In the genomic region with DNA sequence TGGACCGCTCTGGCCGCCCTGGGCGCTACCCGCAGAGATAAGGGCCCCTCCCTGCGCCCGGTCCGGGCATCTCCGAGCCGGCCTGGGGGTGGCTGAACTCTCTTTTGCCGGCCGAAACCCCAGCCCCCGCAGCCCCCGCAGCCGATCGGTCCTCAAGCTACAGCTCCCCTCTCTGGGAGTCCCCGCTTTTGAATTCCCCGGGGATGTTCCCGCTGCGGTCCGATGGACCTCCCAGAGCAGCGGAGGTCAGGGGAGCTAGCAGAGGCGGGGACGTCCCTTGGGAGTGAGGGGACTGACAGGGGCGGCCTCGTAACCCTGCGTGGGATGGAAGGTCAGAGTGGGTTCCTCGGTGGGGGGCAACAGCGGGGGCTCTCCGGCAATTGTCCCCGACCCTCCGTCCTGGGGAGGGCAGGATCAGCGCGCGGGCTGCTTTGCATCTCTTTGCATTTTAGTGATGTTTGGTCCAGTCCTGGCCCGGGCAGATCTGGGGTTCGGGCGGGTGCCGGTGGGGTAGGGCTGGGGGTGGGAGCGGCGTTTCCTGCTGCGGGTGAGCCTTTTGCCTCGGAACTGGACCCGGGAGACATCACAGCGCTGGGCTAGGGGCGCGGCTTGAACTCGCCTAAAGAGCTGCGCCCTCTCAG, we compare ENCODE assay signal across 8 cellular contexts. TPM values are rescaled to one million over a fixed set of nuclear protein-coding genes. Genes with fewer than 3 reads are reported as not detected.
DNase-seq lines count a peak whose midpoint lies in the region; ATAC-seq and TF ChIP-seq lines count a peak whose summit lies in the region.

A gene with protein sequence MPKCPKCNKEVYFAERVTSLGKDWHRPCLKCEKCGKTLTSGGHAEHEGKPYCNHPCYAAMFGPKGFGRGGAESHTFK (plus strand): TSS at position 554 of the 641 bp plus-strand sequence. CDS start 374 bp downstream, outside the sequence.

- no peak for DNase-seq in AG10803 (ENCODE audit: low read depth)
- no peak for DNase-seq in MG63
- DNase-seq in esophagus muscularis mucosa (ENCODE audit: extremely low spot score): no peak
- DNase-seq in nephron progenitor cell: no peak
- no peak for DNase-seq in DMS114 treated with DMSO at 0.1 percent for 48 hours (lab: John Stamatoyannopoulos, UW; ENCODE audit: unreplicated experiment)
- no peak for DNase-seq in stimulated activated CD8-positive, alpha-beta memory T cell treated with anti-CD3 and anti-CD28 coated beads, Interleukin-4, amount 100 ng/mL, for 48 hours
- DNase-seq in NCI-H146 (lab: John Stamatoyannopoulos, UW): no peak

- peaks cover 82 to 93% (median 92%) of the 10 kb centered on the region in 4 donors for H3K4me1 ChIP-seq in esophagus muscularis mucosa

- TF ChIP-seq POLR2A in esophagus muscularis mucosa (IDR thresholded peaks at IDR 0.05; ENCODE audit: low read depth): no peak

- H3K27ac ChIP-seq in esophagus muscularis mucosa (replicated peaks in 1 of 4): peak within 1 kb of the TSS; percentile 93 to 99 (median 96)

- H3K36me3 Mint-ChIP-seq in nephron progenitor cell (ENCODE audit: low read depth): no peaks in the 10 kb centered on the region

- no peak for ATAC-seq in GM21381 (IDR thresholded peaks at IDR 0.05; ENCODE audit: unreplicated experiment)

- H3K36me3 ChIP-seq in MG63 (no peaks in the 10 kb centered on the region), esophagus muscularis mucosa (peaks cover 0 to 8% (median 0%) of the 10 kb centered on the region in 4 donors)

- 10% methylated on average over 15 of the region's 48 CpGs for WGBS in esophagus muscularis mucosa

- no peaks in the 10 kb centered on the region for H3K9me3 ChIP-seq in MG63
- no peaks in the 10 kb centered on the region for H3K9me3 ChIP-seq in esophagus muscularis mucosa

- H3K4me3 ChIP-seq in AG10803 (ENCODE audit: low read length) (peak within 1 kb of the TSS; percentile 69), MG63 (peak within 1 kb of the TSS; percentile 26), esophagus muscularis mucosa (peak within 1 kb of the TSS; percentile 68 to 75 (median 72))

- H3K27ac Mint-ChIP-seq in nephron progenitor cell: no peak within 1 kb of the TSS

- intact Hi-C loops in esophagus muscularis mucosa (cut with DNase I): loop anchor here (5.0 kb wide), 1 partner anchor 39 kb away; no protein-coding TSS in a partner anchor

- no peaks in the 10 kb centered on the region for H3K27me3 ChIP-seq in MG63
- H3K27me3 ChIP-seq in esophagus muscularis mucosa: peaks cover 0 to 14% (median 0%) of the 10 kb centered on the region in 4 donors

- TF ChIP-seq CTCF in AG10803 (conservative IDR thresholded peaks at IDR 0.05; ENCODE audit: low read length) (no peak), esophagus muscularis mucosa (IDR thresholded peaks at IDR 0.05) (no peak), nephron progenitor cell (IDR thresholded peaks at IDR 0.05) (no peak)

- H3K9me3 Mint-ChIP-seq in nephron progenitor cell: no peaks in the 10 kb centered on the region

- peak within 1 kb of the TSS; percentile 68 for H3K4me3 Mint-ChIP-seq in nephron progenitor cell

- no peak for TF ChIP-seq EP300 in esophagus muscularis mucosa (IDR thresholded peaks at IDR 0.05)

- peaks cover 29% of the 10 kb centered on the region for H3K4me1 Mint-ChIP-seq in nephron progenitor cell

- peaks cover 68% of the 10 kb centered on the region for H3K27me3 Mint-ChIP-seq in nephron progenitor cell (ENCODE audit: low read depth, poor library complexity)

RNA-seq across cellular contexts. Expression of the gene that starts here (rescaled TPM):
- 17.3 TPM in 1 of 2 replicates, not detected in the other for total RNA-seq in MG63 (2014; rRNA removed; shearing (Covaris generic); ENCODE audit: low replicate concordance)
- 100 to 1,000 TPM in 1 of 4 donors, 10 to 100 TPM in 3; 34.0 to 110 (median 54.6) TPM for total RNA-seq in esophagus muscularis mucosa
